Comparison of ENCODE assay signal across 8 cellular contexts in the genomic region with DNA sequence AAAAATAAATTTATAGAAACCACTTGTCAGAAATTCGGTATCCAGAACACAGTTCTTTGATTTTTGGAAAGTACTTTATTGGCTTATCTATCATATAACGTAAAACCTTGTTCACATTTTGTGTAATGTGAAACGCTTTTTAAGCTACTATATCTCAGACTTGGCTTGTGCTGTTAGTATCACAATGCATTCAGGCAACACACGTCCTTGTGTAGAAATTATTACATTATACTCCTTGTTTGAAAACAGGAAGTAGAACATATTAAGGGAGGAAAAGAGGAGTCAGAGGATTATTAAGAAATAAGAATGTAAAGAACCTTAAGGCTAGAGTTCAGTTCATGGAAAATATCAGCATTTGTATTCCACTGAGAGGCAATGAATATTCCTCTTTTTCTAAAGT. TPM values are rescaled to one million over a fixed set of nuclear protein-coding genes. Genes with fewer than 3 reads are reported as not detected.
DNase-seq lines count a peak whose midpoint lies in the region; ATAC-seq and TF ChIP-seq lines count a peak whose summit lies in the region.

No MANE protein-coding gene starts in this region.

- H2AFZ ChIP-seq in GM23248 = peak overlapping the region; percentile 95

- H3K36me3 Mint-ChIP-seq in effector memory CD8-positive, alpha-beta T cell (ENCODE audit: insufficient read depth) = peaks cover 16% of the 10 kb centered on the region

- H3F3A ChIP-seq in GM23248 (ENCODE audit: insufficient read depth) = peaks cover 35% of the 10 kb centered on the region

- H3K9me3 ChIP-seq in GM23248 (ENCODE audit: low read depth) (no peaks in the 10 kb centered on the region), ovary (no peaks in the 10 kb centered on the region)

- H3K4me2 ChIP-seq in GM23248 (ENCODE audit: unreplicated experiment) = peak overlapping the region; percentile 95

- TF ChIP-seq POLR2A in ovary (IDR thresholded peaks at IDR 0.05) = no peak

- no peaks in the 10 kb centered on the region for H3K27me3 ChIP-seq in GM23248 (replicated peaks; ENCODE audit: insufficient read depth)
- no peaks in the 10 kb centered on the region for H3K27me3 ChIP-seq in ovary

- H3K27ac ChIP-seq in GM23248 (peak overlapping the region; percentile 72), ovary (no peak overlapping the region)

- H3K27ac Mint-ChIP-seq in effector memory CD8-positive, alpha-beta T cell = peak overlapping the region in 1 of 2 donors; percentile 98

- in situ Hi-C loops in GM23248 (cut with MboI) = no loop called here

- H3K36me3 ChIP-seq in GM23248 (ENCODE audit: low read depth) (no peaks in the 10 kb centered on the region), ovary (no peaks in the 10 kb centered on the region)

- no peak for TF ChIP-seq CTCF in ovary (IDR thresholded peaks at IDR 0.05)

- no peaks in the 10 kb centered on the region for H3K9me2 ChIP-seq in GM23248 (ENCODE audit: insufficient read depth)

- H3K9me3 Mint-ChIP-seq in effector memory CD8-positive, alpha-beta T cell = no peaks in the 10 kb centered on the region

- peak overlapping the region; percentile 96 for H3K4me3 ChIP-seq in GM23248
- peak overlapping the region; percentile 86 for H3K4me3 ChIP-seq in ovary

- peak overlapping the region; percentile 96 to 98 for H3K4me3 Mint-ChIP-seq in effector memory CD8-positive, alpha-beta T cell

- peaks cover 61% of the 10 kb centered on the region for H3K79me2 ChIP-seq in GM23248 (ENCODE audit: insufficient read depth)

- 2% methylated on average over 4 of the region's 4 CpGs for WGBS in GM23248 (ENCODE audit: low coverage in 1 of 2, low lambda C conversion rate in 2 of 2, missing lambda C conversion rate in 2 of 2), 2 experiments
- 20 to 24% (median 20%) methylated on average over 4 of the region's 4 CpGs for WGBS in ovary, 3 donors

- peaks cover 16 to 42% of the 10 kb centered on the region in 2 donors for H3K4me1 Mint-ChIP-seq in effector memory CD8-positive, alpha-beta T cell (ENCODE audit: low read depth in 2 of 2)

- DNase-seq in GM23248 = peak; percentile 55
- peak; percentile 54 for DNase-seq in OCI-M1 (lab: John Stamatoyannopoulos, UW)
- no peak for DNase-seq in effector memory CD8-positive, alpha-beta T cell
- no peak for DNase-seq in ovary
- no peak for DNase-seq in glomerular visceral epithelial cell (ENCODE audit: extremely low spot score)

- intact Hi-C loops in ovary (cut with DNase I) = no loop called here

- no peaks in the 10 kb centered on the region for H4K20me1 ChIP-seq in GM23248 (ENCODE audit: insufficient read depth)

- H3K27me3 Mint-ChIP-seq in effector memory CD8-positive, alpha-beta T cell = no peaks in the 10 kb centered on the region

- no peak for TF ChIP-seq EP300 in ovary (IDR thresholded peaks at IDR 0.05)

- no peak for ATAC-seq in effector memory CD8-positive, alpha-beta T cell (replicated peaks)
- no peak for ATAC-seq in HG02938 (IDR thresholded peaks at IDR 0.05; ENCODE audit: unreplicated experiment)
- no peak for ATAC-seq in GM19455 (IDR thresholded peaks at IDR 0.05; ENCODE audit: unreplicated experiment)
- ATAC-seq in HG03039 (IDR thresholded peaks at IDR 0.05; ENCODE audit: unreplicated experiment) = no peak

- peak overlapping the region; percentile 86 for H3K9ac ChIP-seq in GM23248

- peaks cover 33% of the 10 kb centered on the region for H3K4me1 ChIP-seq in GM23248 (ENCODE audit: insufficient read depth)
- no peaks in the 10 kb centered on the region for H3K4me1 ChIP-seq in ovary (ENCODE audit: insufficient read depth)

RNA-seq across cellular contexts. Expression of a gene that starts 1.6 kb away (rescaled TPM):
- total RNA-seq in GM23248 (2014; rRNA removed; shearing (Covaris generic)) = 51.1 and 51.5 TPM in 2 replicates
- polyA plus RNA-seq in GM23248 (2016; fragmentation: Nextera tagmentation; extraction: Ambion mirVana) (17.1 and 17.8 TPM in 2 replicates), ovary (10 to 100 TPM; 10.3 to 19.1 TPM)
- total RNA-seq in ovary = 10 to 100 TPM; 29.2 to 39.9 (median 30.3) TPM

Comparison
In these comparisons a context has a peak if more than half of its experiments do, and no peak if none do; other contexts are left out.
1. DNase-seq: peak in GM23248 (single experiment) and OCI-M1 (single experiment); none in effector memory CD8-positive, alpha-beta T cell (0 of 3), ovary (0 of 5) and glomerular visceral epithelial cell (single experiment).